Comparison of ENCODE assay signal across 20 cellular contexts in genomic region chr5:149610583-149611250, GRCh38. TPM values are rescaled to one million over a fixed set of nuclear protein-coding genes. Genes with fewer than 3 reads are reported as not detected.
DNase-seq lines count a peak whose midpoint lies in the region; ATAC-seq and TF ChIP-seq lines count a peak whose summit lies in the region.
"Had no signal": no experiment of that assay in that cellular context is flagged by ENCODE, and none has a peak within 500 bp of the region (broad histone marks: within the 10 kb centered on the region; RNA-seq: fewer than 3 reads in every experiment).

No MANE protein-coding gene starts in this region.

- H3K27me3 ChIP-seq in breast epithelium (no peaks in the 10 kb centered on the region), mammary epithelial cell (ENCODE audit: insufficient read depth, low read length) (no peaks in the 10 kb centered on the region), fibroblast of lung (ENCODE audit: control insufficient read depth, insufficient read depth, low read length) (no peaks in the 10 kb centered on the region), prostate gland (replicated peaks; ENCODE audit: insufficient read depth) (no peaks in the 10 kb centered on the region)
- H3K27me3 ChIP-seq: cardiac muscle cell, suprapubic skin had no signal

- intact Hi-C loops in breast epithelium (cut with DNase I; ENCODE audit: low total_unique reads) (loop anchor here (2.0 kb wide), 1 partner anchor 44 kb away; no protein-coding TSS in a partner anchor), mammary epithelial cell (cut with micrococcal nuclease) (no loop called here), prostate gland (cut with DNase I) (no loop called here)

- 96% methylated on average over 4 of the region's 4 CpGs for WGBS in mammary epithelial cell (ENCODE audit: low coverage, missing lambda C conversion rate)
- 99% methylated on average over 4 of the region's 4 CpGs for WGBS in prostate gland

- TF ChIP-seq POLR2A in breast epithelium (IDR thresholded peaks at IDR 0.05) (no peak), prostate gland (IDR thresholded peaks at IDR 0.05) (no peak)

- H3K4me2 ChIP-seq in mammary epithelial cell (ENCODE audit: insufficient read depth, low read depth, low read length) (no peak overlapping the region), fibroblast of lung (ENCODE audit: extremely low read depth, insufficient read depth, low read length) (peak overlapping the region; percentile 32)

- H3K79me2 ChIP-seq in mammary epithelial cell (ENCODE audit: insufficient read depth, low read length) (peaks cover 3% of the 10 kb centered on the region), fibroblast of lung (ENCODE audit: control insufficient read depth, insufficient read depth, low read length) (no peaks in the 10 kb centered on the region)

- H3K4me1 ChIP-seq in breast epithelium: no peaks in the 10 kb centered on the region
- H3K4me1 ChIP-seq in mammary epithelial cell (ENCODE audit: insufficient read depth, low read length): peaks cover 15% of the 10 kb centered on the region
- peaks cover 10% of the 10 kb centered on the region for H3K4me1 ChIP-seq in fibroblast of lung (ENCODE audit: control insufficient read depth, extremely low read depth, insufficient read depth, low read length)
- H3K4me1 ChIP-seq in prostate gland (replicated peaks): peaks cover 6% of the 10 kb centered on the region

- TF ChIP-seq CTCF in breast epithelium (IDR thresholded peaks at IDR 0.05) (no peak), mammary epithelial cell (conservative IDR thresholded peaks at IDR 0.05 in 1 of 2, IDR thresholded peaks at IDR 0.05 in 1 of 2; ENCODE audit: extremely low read depth in 1 of 2, insufficient read depth in 1 of 2, low read depth in 1 of 2, low read length in 2 of 2) (no peak), fibroblast of lung (conservative IDR thresholded peaks at IDR 0.05 in 1 of 2, IDR thresholded peaks at IDR 0.05 in 1 of 2; ENCODE audit: low read depth in 1 of 2, low read length in 2 of 2) (no peak), prostate gland (IDR thresholded peaks at IDR 0.05) (no peak)

- dilution Hi-C loops in mammary epithelial cell (cut with HindIII; ENCODE audit: low sequenced_read_pairs): no loop called here

- no peak overlapping the region for H3K9ac ChIP-seq in mammary epithelial cell (ENCODE audit: insufficient read depth, low read length)
- H3K9ac ChIP-seq in fibroblast of lung (ENCODE audit: insufficient read depth, low read length): no peak overlapping the region

- no peak for ATAC-seq in HG03432 (IDR thresholded peaks at IDR 0.05; ENCODE audit: unreplicated experiment)
- ATAC-seq in HG03520 (IDR thresholded peaks at IDR 0.05; ENCODE audit: unreplicated experiment): no peak
- ATAC-seq: activated T-cell treated with anti-CD3 and anti-CD28 coated beads, Interleukin-2, amount 50 U/mL, for 4 hours had no signal

- in situ Hi-C loops in mammary epithelial cell (cut with MboI; ENCODE audit: low sequenced_read_pairs in 2 of 2): no loop called here

- H2AFZ ChIP-seq in mammary epithelial cell (ENCODE audit: low read depth, low read length) (no peak overlapping the region), fibroblast of lung (ENCODE audit: low read length) (no peak overlapping the region)

- H3K36me3 ChIP-seq in breast epithelium: peaks cover 16% of the 10 kb centered on the region
- H3K36me3 ChIP-seq in mammary epithelial cell (ENCODE audit: insufficient read depth, low read length): peaks cover 6% of the 10 kb centered on the region
- no peaks in the 10 kb centered on the region for H3K36me3 ChIP-seq in fibroblast of lung (ENCODE audit: control insufficient read depth, insufficient read depth, low read length)
- H3K36me3 ChIP-seq in prostate gland: peaks cover 0 to 10% of the 10 kb centered on the region in 2 donors
- H3K36me3 ChIP-seq: cardiac muscle cell had no signal

- H3K27ac ChIP-seq in breast epithelium (peak overlapping the region; percentile 8 to 9), mammary epithelial cell (ENCODE audit: insufficient read depth, low read depth, low read length) (no peak overlapping the region), fibroblast of lung (ENCODE audit: insufficient read depth, low read length) (peak overlapping the region; percentile 47), prostate gland (peak overlapping the region; percentile 10 to 52)
- H3K27ac ChIP-seq: cardiac muscle cell, HL-60, SK-N-MC, suprapubic skin had no signal

- CTCF ChIA-PET in mammary epithelial cell (lab: Charles Lee; ENCODE audit: low non-redundant PET): interaction anchor here (2.6 kb wide), 1 partner anchor 8 kb away, joined by 8 read pairs; no protein-coding TSS in a partner anchor

- BruUV-seq in mammary epithelial cell (replicated peaks; lab: Mats Ljungman, UMichigan): no TSS peak

- DNase-seq in breast epithelium (ENCODE audit: low spot score in 2 of 2) (no peak), mammary epithelial cell (no peak), fibroblast of lung (ENCODE audit: low read depth in 2 of 2) (no peak), prostate gland (ENCODE audit: low spot score) (no peak), NCI-H1417 treated with DMSO at 0.1 percent for 48 hours (lab: John Stamatoyannopoulos, UW) (no peak)
- DNase-seq in activated CD4-positive, alpha-beta T cell treated with anti-CD3 and anti-CD28 coated beads for 4 hours: no peak
- DNase-seq: 8988T; activated CD4-positive, alpha-beta T cell treated with anti-CD3 and anti-CD28 coated beads, Interleukin-2, amount 50 U/mL, for 48 hours; activated naive CD8-positive, alpha-beta T cell treated with anti-CD3 and anti-CD28 coated beads for 36 hours; activated T-cell treated with anti-CD3 and anti-CD28 coated beads, Interleukin-2, amount 50 U/mL, for 4 hours; endodermal cell; KG1; NCI-H1092; NCI-H526 had no signal

- H3K9me3 ChIP-seq in breast epithelium (no peaks in the 10 kb centered on the region), mammary epithelial cell (replicated peaks; ENCODE audit: insufficient read depth, low read length) (peaks cover 13% of the 10 kb centered on the region), fibroblast of lung (ENCODE audit: control insufficient read depth, insufficient read depth, low read depth, low read length) (no peaks in the 10 kb centered on the region), prostate gland (no peaks in the 10 kb centered on the region)
- H3K9me3 ChIP-seq: suprapubic skin had no signal

- H3K4me3 ChIP-seq in breast epithelium (no peak overlapping the region), mammary epithelial cell (replicated peaks in 1 of 3; ENCODE audit: insufficient read depth in 1 of 3, low read depth in 2 of 3, low read length in 3 of 3) (no peak overlapping the region), fibroblast of lung (replicated peaks in 1 of 4; ENCODE audit: control extremely low read depth in 1 of 4, insufficient read depth in 1 of 4, low read depth in 3 of 4, low read length in 4 of 4) (no peak overlapping the region), prostate gland (no peak overlapping the region)
- H3K4me3 ChIP-seq: cardiac muscle cell, SK-N-MC, suprapubic skin had no signal

- H4K20me1 ChIP-seq in mammary epithelial cell (ENCODE audit: insufficient read depth, low read length) (no peaks in the 10 kb centered on the region), fibroblast of lung (ENCODE audit: control insufficient read depth, extremely low read depth, insufficient read depth, low read length) (no peaks in the 10 kb centered on the region)

RNA-seq across cellular contexts. Expression of gene ARHGEF37, which starts 29.4 kb away (rescaled TPM):
- total RNA-seq in breast epithelium (10 to 100 TPM in 2 of 3 donors, 1 to 10 TPM in 1; 5.3 to 54.4 (median 29.2) TPM), mammary epithelial cell (10 to 100 TPM; 11.0 to 35.2 TPM), fibroblast of lung (3.1 and 5.3 TPM in 2 replicates), prostate gland (10 to 100 TPM; 50.4 to 61.1 TPM)
- polyA plus RNA-seq in mammary epithelial cell (5.1 TPM), fibroblast of lung (0.31 and 0.38 TPM in 2 replicates)
- polyA minus RNA-seq in mammary epithelial cell (7.6 TPM), fibroblast of lung (ENCODE audit: low replicate concordance) (0.93 and 10.3 TPM in 2 replicates)
- polyA plus RNA-seq in fibroblast of lung (2012): 0.64 and 0.86 TPM in 2 replicates

RNA-seq across cellular contexts. Expression of gene CSNK1A1, which starts 59.5 kb away (rescaled TPM):
- 100 to 1,000 TPM; 151 to 350 (median 287) TPM for total RNA-seq in breast epithelium
- total RNA-seq in mammary epithelial cell: 100 to 1,000 TPM; 444 to 457 TPM
- polyA plus RNA-seq in mammary epithelial cell: 146 TPM
- polyA minus RNA-seq in mammary epithelial cell: 325 TPM
- 522 and 674 TPM in 2 replicates for total RNA-seq in fibroblast of lung
- polyA plus RNA-seq in fibroblast of lung: 245 and 275 TPM in 2 replicates
- 187 and 207 TPM in 2 replicates for polyA plus RNA-seq in fibroblast of lung (2012)
- polyA minus RNA-seq in fibroblast of lung (ENCODE audit: low replicate concordance): 111 and 122 TPM in 2 replicates
- total RNA-seq in prostate gland: 100 to 1,000 TPM; 219 to 269 TPM
